In genomic region chr14:36747411-36748184, GRCh38 we compare ENCODE assay signal across 11 cellular contexts.
DNase-seq lines count a peak whose midpoint lies in the region; ATAC-seq and TF ChIP-seq lines count a peak whose summit lies in the region.
"Had no signal": no experiment of that assay in that cellular context is flagged by ENCODE, and none has a peak within 500 bp of the region (broad histone marks: within the 10 kb centered on the region; RNA-seq: fewer than 3 reads in every experiment).

No MANE protein-coding gene starts in this region.

- H3K4me1 ChIP-seq in heart right ventricle (no peaks in the 10 kb centered on the region), esophagus squamous epithelium (peaks cover 5 to 57% (median 8%) of the 10 kb centered on the region in 3 donors)

- no peaks in the 10 kb centered on the region for H3K27me3 Mint-ChIP-seq in activated T-helper 1 cell treated with anti-CD3 and anti-CD28 coated beads, Interleukin-12 subunit alpha, Interleukin-12 subunit beta, Interleukin-2, Interleukin-4 antibody, amounts not matched to agents 30 ng/mL and 10 ng/mL and 1 ng/mL, durations not matched to agents 14 hours and 24 hours and 36 hours (ENCODE audit: insufficient read depth)
- H3K27me3 Mint-ChIP-seq: stimulated activated naive CD8-positive, alpha-beta T cell treated with anti-CD3 and anti-CD28 coated beads, Interleukin-15, Interleukin-2, amounts not matched to agents 100 ng/mL and 50 ng/mL, for 24 hours had no signal

- H3K27ac ChIP-seq in heart right ventricle (no peak overlapping the region), esophagus squamous epithelium (peak overlapping the region in 2 of 4 donors; percentile 57 to 89)

- DNase-seq in heart right ventricle (no peak), Right ventricle myocardium superior (no peak), NCI-H748 (lab: John Stamatoyannopoulos, UW; ENCODE audit: unreplicated experiment) (peak; percentile 48), esophagus squamous epithelium (lab: John Stamatoyannopoulos, UW) (no peak), GM19238 (ENCODE audit: insufficient read length, low spot score) (no peak)
- no peak for DNase-seq in activated effector memory CD4-positive, alpha-beta T cell treated with Interleukin-2 at 50 U/mL for 16 hours
- DNase-seq in activated T-helper 1 cell treated with anti-CD3 and anti-CD28 coated beads, Interleukin-12 subunit alpha, Interleukin-12 subunit beta, Interleukin-2, Interleukin-4 antibody, amounts not matched to agents 30 ng/mL and 10 ng/mL and 1 ng/mL, durations not matched to agents 14 hours and 24 hours and 36 hours (ENCODE audit: low spot score), result no peak
- DNase-seq: aorta, naive B cell had no signal

- no peak overlapping the region for H3K4me3 Mint-ChIP-seq in activated T-helper 1 cell treated with anti-CD3 and anti-CD28 coated beads, Interleukin-12 subunit alpha, Interleukin-12 subunit beta, Interleukin-2, Interleukin-4 antibody, amounts not matched to agents 30 ng/mL and 10 ng/mL and 1 ng/mL, durations not matched to agents 14 hours and 24 hours and 36 hours
- H3K4me3 Mint-ChIP-seq: naive B cell; stimulated activated naive CD8-positive, alpha-beta T cell treated with anti-CD3 and anti-CD28 coated beads, Interleukin-15, Interleukin-2, amounts not matched to agents 100 ng/mL and 50 ng/mL, for 24 hours had no signal

- H3K27me3 ChIP-seq in heart right ventricle (peaks cover 0 to 11% (median 0%) of the 10 kb centered on the region in 7 donors), esophagus squamous epithelium (no peaks in the 10 kb centered on the region)

- ATAC-seq in heart right ventricle, result no peak
- ATAC-seq in Right ventricle myocardium superior (ENCODE audit: poor library complexity), result no peak
- no peak for ATAC-seq in GM21619 (IDR thresholded peaks at IDR 0.05; ENCODE audit: unreplicated experiment)

- H3K9me3 ChIP-seq in heart right ventricle, result peaks cover 0 to 35% (median 8%) of the 10 kb centered on the region in 11 donors
- no peaks in the 10 kb centered on the region for H3K9me3 ChIP-seq in esophagus squamous epithelium

- H3K27ac Mint-ChIP-seq in activated T-helper 1 cell treated with anti-CD3 and anti-CD28 coated beads, Interleukin-12 subunit alpha, Interleukin-12 subunit beta, Interleukin-2, Interleukin-4 antibody, amounts not matched to agents 30 ng/mL and 10 ng/mL and 1 ng/mL, durations not matched to agents 14 hours and 24 hours and 36 hours, result no peak overlapping the region
- H3K27ac Mint-ChIP-seq: naive B cell; stimulated activated naive CD8-positive, alpha-beta T cell treated with anti-CD3 and anti-CD28 coated beads, Interleukin-15, Interleukin-2, amounts not matched to agents 100 ng/mL and 50 ng/mL, for 24 hours had no signal

- TF ChIP-seq POLR2A in esophagus squamous epithelium (IDR thresholded peaks at IDR 0.05), result no peak

- H3K36me3 Mint-ChIP-seq in activated T-helper 1 cell treated with anti-CD3 and anti-CD28 coated beads, Interleukin-12 subunit alpha, Interleukin-12 subunit beta, Interleukin-2, Interleukin-4 antibody, amounts not matched to agents 30 ng/mL and 10 ng/mL and 1 ng/mL, durations not matched to agents 14 hours and 24 hours and 36 hours (ENCODE audit: low read depth), result no peaks in the 10 kb centered on the region
- H3K36me3 Mint-ChIP-seq: naive B cell had no signal

- intact Hi-C loops in heart right ventricle (cut with DNase I), result no loop called here
- intact Hi-C loops in Right ventricle myocardium superior (cut with DNase I), result no loop called here
- intact Hi-C loops in esophagus squamous epithelium (cut with DNase I), result no loop called here
- intact Hi-C loops in activated T-helper 1 cell treated with anti-CD3 and anti-CD28 coated beads, Interleukin-12 subunit alpha, Interleukin-12 subunit beta, Interleukin-2, Interleukin-4 antibody, amounts not matched to agents 30 ng/mL and 10 ng/mL and 1 ng/mL, durations not matched to agents 14 hours and 24 hours and 36 hours (cut with micrococcal nuclease), result no loop called here

- 47 to 48% methylated on average over 8 of the region's 8 CpGs for WGBS in heart right ventricle, 2 donors
- WGBS in esophagus squamous epithelium, 2 donors, result 48 to 53% methylated on average over 8 of the region's 8 CpGs

- H3K36me3 ChIP-seq in heart right ventricle (no peaks in the 10 kb centered on the region), esophagus squamous epithelium (no peaks in the 10 kb centered on the region)

- H3K4me3 ChIP-seq in heart right ventricle (no peak overlapping the region), esophagus squamous epithelium (no peak overlapping the region)

- no peaks in the 10 kb centered on the region for H3K4me1 Mint-ChIP-seq in activated T-helper 1 cell treated with anti-CD3 and anti-CD28 coated beads, Interleukin-12 subunit alpha, Interleukin-12 subunit beta, Interleukin-2, Interleukin-4 antibody, amounts not matched to agents 30 ng/mL and 10 ng/mL and 1 ng/mL, durations not matched to agents 14 hours and 24 hours and 36 hours (ENCODE audit: low read depth)
- H3K4me1 Mint-ChIP-seq: naive B cell had no signal

- TF ChIP-seq CTCF in heart right ventricle (IDR thresholded peaks at IDR 0.05) (peak in 6 of 9 donors; percentile 10 to 51 (median 30)), esophagus squamous epithelium (IDR thresholded peaks at IDR 0.05) (peak in 5 of 6 experiments; percentile 17 to 63 (median 34))

- H3K9me3 Mint-ChIP-seq in activated T-helper 1 cell treated with anti-CD3 and anti-CD28 coated beads, Interleukin-12 subunit alpha, Interleukin-12 subunit beta, Interleukin-2, Interleukin-4 antibody, amounts not matched to agents 30 ng/mL and 10 ng/mL and 1 ng/mL, durations not matched to agents 14 hours and 24 hours and 36 hours, result peaks cover 18% of the 10 kb centered on the region
